In the genomic region with DNA sequence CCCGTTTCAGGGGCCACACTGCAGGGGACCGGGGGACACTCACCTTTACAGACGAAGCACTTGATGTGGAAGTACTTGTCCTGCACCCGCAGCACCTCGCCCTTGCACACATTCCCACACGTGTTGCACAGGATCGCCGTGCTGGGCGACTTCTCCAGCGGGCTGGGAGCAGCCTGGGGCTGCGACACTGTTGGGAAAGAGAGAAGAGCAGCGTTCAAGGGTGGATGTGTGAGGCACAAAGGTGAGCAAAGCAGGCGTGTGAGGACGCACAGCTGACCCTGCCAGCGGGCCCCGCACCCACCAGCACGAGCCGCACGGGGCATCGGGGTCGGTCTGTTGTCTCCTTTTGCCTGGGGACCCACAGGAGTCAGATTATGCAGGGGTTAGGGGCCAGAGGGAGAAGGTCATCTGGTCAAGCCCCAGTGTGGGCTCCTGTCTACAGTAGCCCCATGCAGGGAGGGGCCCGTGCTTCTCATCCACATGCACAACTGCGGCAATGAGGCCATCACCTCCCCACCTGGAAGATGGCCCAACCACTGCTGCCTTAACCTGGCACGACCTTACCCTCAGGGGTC, we compare ENCODE assay signal across 26 cellular contexts.
"Had no signal": no experiment of that assay in that cellular context is flagged by ENCODE, and none has a peak within 500 bp of the region (broad histone marks: within the 10 kb centered on the region; RNA-seq: fewer than 3 reads in every experiment).

No MANE protein-coding gene starts in this region.

- H3K4me1 ChIP-seq: colonic mucosa, lower lobe of right lung, parathyroid adenoma, stomach, thyroid gland had no signal

- H3K4me3 ChIP-seq: colonic mucosa, gastroesophageal sphincter, heart left ventricle, lower lobe of right lung, right atrium auricular region, stomach, thyroid gland, vagina had no signal

- H3K4me1 Mint-ChIP-seq: immature natural killer cell; naive thymus-derived CD8-positive, alpha-beta T cell had no signal

- H2AFZ ChIP-seq: parathyroid adenoma had no signal

- H3K27me3 ChIP-seq: colonic mucosa, gastroesophageal sphincter, heart left ventricle, right atrium auricular region, thyroid gland, vagina had no signal

- H3K36me3 Mint-ChIP-seq: immature natural killer cell; naive thymus-derived CD8-positive, alpha-beta T cell had no signal

- H3K27ac ChIP-seq: colonic mucosa, epithelial cell of prostate, gastroesophageal sphincter, heart left ventricle, lower lobe of right lung, neutrophil, parathyroid adenoma, right atrium auricular region, stomach, thyroid gland, vagina had no signal

- H3K27ac Mint-ChIP-seq: dendritic cell treated with granulocyte-macrophage colony-stimulating factor and Interleukin-4, amounts not matched to agents 40 ng/mL and 50 ng/mL, for 4 days; endodermal cell; immature natural killer cell; naive thymus-derived CD8-positive, alpha-beta T cell; nephron progenitor cell; progenitor cell of endocrine pancreas had no signal

- H3K79me2 ChIP-seq: parathyroid adenoma had no signal

- DNase-seq: colonic mucosa; effector CD8-positive, alpha-beta T cell; endodermal cell; foreskin fibroblast; hippocampal formation; immature natural killer cell; islet precursor cell; left ventricle myocardium superior; lower lobe of right lung; naive thymus-derived CD8-positive, alpha-beta T cell; nephron progenitor cell; small intestine; stimulated activated CD4-positive, alpha-beta T cell treated with anti-CD3 and anti-CD28 coated beads, Interleukin-15, amount 100 ng/mL, for 24 hours; stimulated activated CD4-positive, alpha-beta T cell treated with anti-CD3 and anti-CD28 coated beads, Interleukin-2, amount 100 ng/mL, for 48 hours; stimulated activated naive CD4-positive, alpha-beta T cell; stomach; thyroid gland had no signal

- H3K4me3 Mint-ChIP-seq: dendritic cell treated with granulocyte-macrophage colony-stimulating factor and Interleukin-4, amounts not matched to agents 40 ng/mL and 50 ng/mL, for 4 days; endodermal cell; immature natural killer cell; naive thymus-derived CD8-positive, alpha-beta T cell; nephron progenitor cell had no signal

- ATAC-seq: gastroesophageal sphincter; heart left ventricle; left ventricle myocardium superior; lower lobe of right lung; naive thymus-derived CD8-positive, alpha-beta T cell had no signal

- H3K9me3 ChIP-seq: colonic mucosa, gastroesophageal sphincter, heart left ventricle, lower lobe of right lung, neutrophil, right atrium auricular region, stomach, thyroid gland, vagina had no signal

- H3K9me3 Mint-ChIP-seq: dendritic cell treated with granulocyte-macrophage colony-stimulating factor and Interleukin-4, amounts not matched to agents 40 ng/mL and 50 ng/mL, for 4 days; immature natural killer cell; naive thymus-derived CD8-positive, alpha-beta T cell had no signal

- H3K9ac ChIP-seq: parathyroid adenoma had no signal

- H3K36me3 ChIP-seq: colonic mucosa, heart left ventricle, lower lobe of right lung, neutrophil, right atrium auricular region, stomach, thyroid gland, vagina had no signal

- FAIRE-seq: small intestine had no signal
